ENCODE assay signal across 1 cellular context in genomic region chr19:56140583-56141415, GRCh38.
TF ChIP-seq lines count a peak whose summit lies in the region.

TSS of gene ZNF444 (plus strand) at chr19:56141287. CDS start at chr19:56146912, 5,625 bp downstream.

TF ChIP-seq in K562, 482 proteins besides CTCF, POLR2A, EP300 and RAD21 (continued from another document and continues in another):
- no peak for TF ChIP-seq RREB1 (CRISPR knock-in tag; IDR thresholded peaks at IDR 0.05)
- TF ChIP-seq PHTF2 (CRISPR knock-in tag; IDR thresholded peaks at IDR 0.05), result no peak
- no peak for TF ChIP-seq EHMT2 (IDR thresholded peaks at IDR 0.05)
- no peak for TF ChIP-seq CEBPB (tag; IDR thresholded peaks at IDR 0.05)
- 0 out of 2 replicates have a peak, but pooled peaks have one; percentile 72 for TF ChIP-seq HDAC8 (tag; IDR thresholded peaks at IDR 0.05)
- TF ChIP-seq CREB5 (CRISPR knock-in tag; IDR thresholded peaks at IDR 0.05), result no peak
- TF ChIP-seq CXXC5 (CRISPR knock-in tag; IDR thresholded peaks at IDR 0.05), result peak; percentile 78
- peak; percentile 65; the same call in 1 of the 2 replicates for TF ChIP-seq ATF4 (CRISPR knock-in tag; IDR thresholded peaks at IDR 0.05)
- TF ChIP-seq GABPB1 (CRISPR knock-in tag; IDR thresholded peaks at IDR 0.05), result peak; percentile 86
- peak in 1 of 2 experiments; percentile 99; a peak in 2 of 4 replicates for TF ChIP-seq ARNT (IDR thresholded peaks at IDR 0.05)
- TF ChIP-seq PHB (CRISPR knock-in tag; IDR thresholded peaks at IDR 0.05), result no peak
- TF ChIP-seq ZNF24 (IDR thresholded peaks at IDR 0.05), result no peak
- TF ChIP-seq FOXP4 (CRISPR knock-in tag; IDR thresholded peaks at IDR 0.05; ENCODE audit: borderline replicate concordance), result no peak
- peak; percentile 87 for TF ChIP-seq RBFOX2 (IDR thresholded peaks at IDR 0.05; ENCODE audit: low read depth, low read length)
- no peak for TF ChIP-seq NFATC3 (IDR thresholded peaks at IDR 0.05)
- TF ChIP-seq SOX6 (IDR thresholded peaks at IDR 0.05), result no peak
- no peak for TF ChIP-seq ZNF124 (CRISPR knock-in tag; IDR thresholded peaks at IDR 0.05)
- peak; percentile 98 for TF ChIP-seq ZNF197 (CRISPR knock-in tag; IDR thresholded peaks at IDR 0.05; ENCODE audit: low read depth)
- peak; percentile 59 for TF ChIP-seq KDM5B (IDR thresholded peaks at IDR 0.05; ENCODE audit: insufficient replicate concordance, low read depth, low read length)
- TF ChIP-seq FOS (IDR thresholded peaks at IDR 0.05; ENCODE audit: extremely low read depth, insufficient read length), result no peak
- TF ChIP-seq HLTF (IDR thresholded peaks at IDR 0.05), result no peak
- no peak for TF ChIP-seq HMGXB4 (CRISPR knock-in tag; IDR thresholded peaks at IDR 0.05)
- no peak for TF ChIP-seq TEAD2 (tag; IDR thresholded peaks at IDR 0.05)
- TF ChIP-seq MCM5 (IDR thresholded peaks at IDR 0.05; ENCODE audit: low read depth), result no peak
- TF ChIP-seq E4F1 (CRISPR knock-in tag; IDR thresholded peaks at IDR 0.05; ENCODE audit: borderline replicate concordance), result peak; percentile 85; the same call in 1 of the 2 replicates
- no peak for TF ChIP-seq THRA (IDR thresholded peaks at IDR 0.05)
- TF ChIP-seq BCLAF1 (IDR thresholded peaks at IDR 0.05; ENCODE audit: borderline replicate concordance in 1 of 2, control insufficient read depth in 1 of 2, low read depth in 2 of 2, low read length in 1 of 2), result no peak
- TF ChIP-seq KLF16 (IDR thresholded peaks at IDR 0.05), result peak; percentile 23; the same call in 1 of the 2 replicates
- no peak for TF ChIP-seq ZEB2 (IDR thresholded peaks at IDR 0.05)
- peak; percentile 53; the same call in 1 of the 2 replicates for TF ChIP-seq SMAD2 (IDR thresholded peaks at IDR 0.05; ENCODE audit: low read depth, low read length)
- TF ChIP-seq NR4A1 (CRISPR knock-in tag; IDR thresholded peaks at IDR 0.05), result no peak
- peak; percentile 80; the same call in 1 of the 2 replicates for TF ChIP-seq NR4A1 (tag; IDR thresholded peaks at IDR 0.05)
- TF ChIP-seq U2AF2 (optimal IDR thresholded peaks at IDR 0.05; ENCODE audit: low read depth, low read length), result no peak
- TF ChIP-seq MAZ (CRISPR knock-in tag; conservative IDR thresholded peaks at IDR 0.05 in 1 of 2, IDR thresholded peaks at IDR 0.05 in 1 of 2), result peak; percentile 43 to 80
- TF ChIP-seq TAF1 (IDR thresholded peaks at IDR 0.05; ENCODE audit: control insufficient read depth, extremely low read depth, insufficient read depth, low read length, severe bottlenecking), result peak; percentile 73
- TF ChIP-seq SMARCC2 (IDR thresholded peaks at IDR 0.05; ENCODE audit: low read depth), result no peak
- peak; percentile 66; the same call in 1 of the 2 replicates for TF ChIP-seq ERF (CRISPR knock-in tag; IDR thresholded peaks at IDR 0.05)
- TF ChIP-seq SUPT5H (IDR thresholded peaks at IDR 0.05), result peak; percentile 78
- TF ChIP-seq CBX2 (IDR thresholded peaks at IDR 0.05; ENCODE audit: insufficient read depth, low read length, poor library complexity, severe bottlenecking), result no peak
- peak; percentile 84 for TF ChIP-seq CHD2 (IDR thresholded peaks at IDR 0.05; ENCODE audit: low read depth, low read length)
- no peak for TF ChIP-seq ZNF140 (CRISPR knock-in tag; IDR thresholded peaks at IDR 0.05)
- no peak for TF ChIP-seq ARID2 (IDR thresholded peaks at IDR 0.05)
- TF ChIP-seq CHD4 (IDR thresholded peaks at IDR 0.05; ENCODE audit: insufficient read depth, insufficient replicate concordance, low read depth, low read length, poor library complexity, severe bottlenecking), result no peak
- peak; percentile 78 for TF ChIP-seq LCOR (CRISPR knock-in tag; IDR thresholded peaks at IDR 0.05)
- TF ChIP-seq ZNF512 (tag; IDR thresholded peaks at IDR 0.05), result no peak
- TF ChIP-seq C11orf30 (IDR thresholded peaks at IDR 0.05; ENCODE audit: low read depth), result peak; percentile 61
